ENCODE assay signal across 13 cellular contexts in the genomic region with DNA sequence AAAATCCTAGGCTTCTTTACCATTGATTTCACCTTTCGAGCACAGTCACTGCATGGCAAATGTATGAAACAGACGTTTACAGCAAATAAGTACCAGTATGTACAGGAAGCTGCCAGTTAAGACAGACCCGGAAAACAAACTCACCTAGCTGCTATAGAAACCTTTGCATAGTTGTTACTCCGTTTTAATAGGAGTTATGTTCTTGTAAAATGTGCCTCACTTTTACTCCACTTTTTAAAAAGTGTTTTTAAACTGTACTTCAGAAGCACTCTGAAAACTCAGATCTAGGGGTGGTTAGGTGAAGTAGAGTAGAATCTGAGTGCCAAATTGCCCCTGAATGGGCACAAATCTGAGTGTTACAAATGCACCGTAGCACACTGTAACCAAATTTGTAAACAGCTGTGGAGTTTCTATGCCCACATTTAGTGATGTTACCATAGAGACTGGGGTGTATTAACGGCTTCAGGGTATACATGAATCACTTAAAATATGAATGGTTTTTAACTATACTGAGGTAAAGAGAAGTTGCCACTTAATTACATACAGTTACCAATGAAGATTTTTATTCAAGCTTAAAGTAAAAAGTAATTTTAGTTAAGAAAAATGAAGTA. TPM values are rescaled to one million over a fixed set of nuclear protein-coding genes. Genes with fewer than 3 reads are reported as not detected.
DNase-seq lines count a peak whose midpoint lies in the region; ATAC-seq and TF ChIP-seq lines count a peak whose summit lies in the region.
"Had no signal": no experiment of that assay in that cellular context is flagged by ENCODE, and none has a peak within 500 bp of the region (broad histone marks: within the 10 kb centered on the region; RNA-seq: fewer than 3 reads in every experiment).

No MANE protein-coding gene starts in this region.

- no peaks in the 10 kb centered on the region for H3K9me3 ChIP-seq in CD8-positive, alpha-beta T cell (ENCODE audit: low read length)
- H3K9me3 ChIP-seq in mesenchymal stem cell (ENCODE audit: control insufficient read depth, low read length) = no peaks in the 10 kb centered on the region
- H3K9me3 ChIP-seq in hepatocyte (ENCODE audit: low read depth) = no peaks in the 10 kb centered on the region
- H3K9me3 ChIP-seq: Peyer's patch, thoracic aorta had no signal

- no peak overlapping the region for H3K18ac ChIP-seq in mesenchymal stem cell (ENCODE audit: low read depth in 1 of 2, low read length in 2 of 2)

- no peak overlapping the region for H4K91ac ChIP-seq in mesenchymal stem cell (ENCODE audit: low read length)

- no peak for DNase-seq in CD8-positive, alpha-beta T cell
- DNase-seq in GM23338 (ENCODE audit: low spot score) (no peak), mesenchymal stem cell (no peak), hepatocyte (ENCODE audit: low spot score) (no peak), KG1 (lab: John Stamatoyannopoulos, UW) (no peak)
- DNase-seq: kidney glomerular epithelial cell, Peyer's patch had no signal

- peaks cover 29% of the 10 kb centered on the region for H3K36me3 ChIP-seq in CD8-positive, alpha-beta T cell (ENCODE audit: insufficient read depth, low read length)
- peaks cover 33% of the 10 kb centered on the region; the same call in 1 of the 2 replicates for H3K36me3 ChIP-seq in GM23338 (ENCODE audit: insufficient read depth)
- peaks cover 12 to 90% of the 10 kb centered on the region in 2 experiments for H3K36me3 ChIP-seq in mesenchymal stem cell (ENCODE audit: control insufficient read depth in 1 of 2, insufficient read depth in 2 of 2, low read depth in 1 of 2, low read length in 2 of 2)
- no peaks in the 10 kb centered on the region for H3K36me3 ChIP-seq in hepatocyte (replicated peaks; ENCODE audit: insufficient read depth, low read depth)

- no peak overlapping the region for H2BK15ac ChIP-seq in mesenchymal stem cell (ENCODE audit: low read depth, poor library complexity, severe bottlenecking)

- H3K9ac ChIP-seq in mesenchymal stem cell (ENCODE audit: low read length) = peak overlapping the region; percentile 13

- peak overlapping the region; percentile 20 for H3K4me3 Mint-ChIP-seq in CD8-positive, alpha-beta T cell
- H3K4me3 Mint-ChIP-seq in GM23338 = no peak overlapping the region
- H3K4me3 Mint-ChIP-seq: T-helper 1 cell treated with Interleukin-12 subunit alpha and Interleukin-12 subunit beta and Interleukin-4 antibody, amounts not matched to agents 30 μg/mL and 1 μg/mL, for 36 hours had no signal

- H3K36me3 Mint-ChIP-seq in CD8-positive, alpha-beta T cell = peaks cover 63% of the 10 kb centered on the region
- H3K36me3 Mint-ChIP-seq in GM23338 (ENCODE audit: low read depth) = peaks cover 48% of the 10 kb centered on the region

- no peak overlapping the region for H3K4ac ChIP-seq in mesenchymal stem cell (ENCODE audit: low read depth in 1 of 2, low read length in 2 of 2)

- H3K27ac ChIP-seq in CD8-positive, alpha-beta T cell (ENCODE audit: low read depth, low read length) = peak overlapping the region; percentile 60
- peak overlapping the region; percentile 51 for H3K27ac ChIP-seq in GM23338 (ENCODE audit: low read depth)
- peak overlapping the region; percentile 42 for H3K27ac ChIP-seq in VCaP
- H3K27ac ChIP-seq in mesenchymal stem cell (ENCODE audit: low read length, poor library complexity, severe bottlenecking) = no peak overlapping the region
- H3K27ac ChIP-seq in hepatocyte = no peak overlapping the region
- H3K27ac ChIP-seq: C4-2B, Peyer's patch, thoracic aorta had no signal

- H3K4me1 Mint-ChIP-seq in CD8-positive, alpha-beta T cell (ENCODE audit: low read depth) = peaks cover 50% of the 10 kb centered on the region
- no peaks in the 10 kb centered on the region for H3K4me1 Mint-ChIP-seq in GM23338

- H2AK5ac ChIP-seq in mesenchymal stem cell (ENCODE audit: low read length, severe bottlenecking) = no peak overlapping the region

- WGBS in mesenchymal stem cell = 96% methylated on average over 3 of the region's 6 CpGs
- 70% methylated on average over 6 of the region's 6 CpGs for WGBS in hepatocyte (ENCODE audit: low lambda C conversion rate, missing lambda C conversion rate)

- ATAC-seq in CD8-positive, alpha-beta T cell = peak; percentile 75
- ATAC-seq in GM23338 = no peak
- no peak for ATAC-seq in GM21367 (IDR thresholded peaks at IDR 0.05; ENCODE audit: unreplicated experiment)
- ATAC-seq in HG02623 (IDR thresholded peaks at IDR 0.05; ENCODE audit: unreplicated experiment) = no peak

- H4K8ac ChIP-seq in mesenchymal stem cell (ENCODE audit: low read length) = no peak overlapping the region

- no peak for TF ChIP-seq CTCF in CD8-positive, alpha-beta T cell (IDR thresholded peaks at IDR 0.05)
- TF ChIP-seq CTCF in GM23338 (conservative IDR thresholded peaks at IDR 0.05; ENCODE audit: low read depth in 2 of 2) (no peak), VCaP (conservative IDR thresholded peaks at IDR 0.05) (no peak), hepatocyte (IDR thresholded peaks at IDR 0.05; ENCODE audit: poor library complexity) (no peak)

- CTCF ChIA-PET in CD8-positive, alpha-beta T cell (lab: Charles Lee) = interaction anchor here (1.4 to 1.6 kb wide), 2 partner anchors 10 to 271 kb away, joined by 3 to 5 read pairs; no protein-coding TSS in a partner anchor

- H3K79me2 ChIP-seq in GM23338 (replicated peaks; ENCODE audit: insufficient read depth) = no peaks in the 10 kb centered on the region
- H3K79me2 ChIP-seq in hepatocyte = no peaks in the 10 kb centered on the region

- H3K27me3 ChIP-seq in CD8-positive, alpha-beta T cell (ENCODE audit: insufficient read depth, low read length) = no peaks in the 10 kb centered on the region
- H3K27me3 ChIP-seq in GM23338 (ENCODE audit: insufficient read depth) (no peaks in the 10 kb centered on the region), mesenchymal stem cell (ENCODE audit: control insufficient read depth in 1 of 2, insufficient read depth in 1 of 2, low read length in 2 of 2) (no peaks in the 10 kb centered on the region), hepatocyte (no peaks in the 10 kb centered on the region)
- H3K27me3 ChIP-seq: Peyer's patch had no signal

- H3K4me3 ChIP-seq in CD8-positive, alpha-beta T cell (ENCODE audit: low read depth, low read length) = no peak overlapping the region
- H3K4me3 ChIP-seq in GM23338 (no peak overlapping the region), mesenchymal stem cell (ENCODE audit: insufficient read depth in 1 of 2, low read depth in 1 of 2, low read length in 2 of 2) (no peak overlapping the region), hepatocyte (no peak overlapping the region)
- H3K4me3 ChIP-seq: Peyer's patch, thoracic aorta had no signal

- no peak overlapping the region for H3K23ac ChIP-seq in mesenchymal stem cell (ENCODE audit: low read length in 2 of 2)

- H3K9me3 Mint-ChIP-seq in CD8-positive, alpha-beta T cell = no peaks in the 10 kb centered on the region
- no peaks in the 10 kb centered on the region for H3K9me3 Mint-ChIP-seq in GM23338
- H3K9me3 Mint-ChIP-seq: T-helper 1 cell treated with Interleukin-12 subunit alpha and Interleukin-12 subunit beta and Interleukin-4 antibody, amounts not matched to agents 30 μg/mL and 1 μg/mL, for 36 hours had no signal

- peaks cover 37% of the 10 kb centered on the region for H3K4me1 ChIP-seq in CD8-positive, alpha-beta T cell (ENCODE audit: insufficient read depth, low read length)
- H3K4me1 ChIP-seq in GM23338 (ENCODE audit: insufficient read depth) = no peaks in the 10 kb centered on the region
- H3K4me1 ChIP-seq in mesenchymal stem cell (ENCODE audit: control insufficient read depth, insufficient read depth, low read depth, low read length) = no peaks in the 10 kb centered on the region
- H3K4me1 ChIP-seq in hepatocyte (ENCODE audit: insufficient read depth) = no peaks in the 10 kb centered on the region
- H3K4me1 ChIP-seq: Peyer's patch had no signal

- H2AFZ ChIP-seq in GM23338 = no peak overlapping the region
- no peak overlapping the region for H2AFZ ChIP-seq in mesenchymal stem cell (ENCODE audit: low read depth, low read length)
- H2AFZ ChIP-seq in hepatocyte = no peak overlapping the region

- no peak overlapping the region for H2BK12ac ChIP-seq in mesenchymal stem cell (ENCODE audit: low read length in 2 of 2)

- no peaks in the 10 kb centered on the region for H3K9me2 ChIP-seq in GM23338 (ENCODE audit: insufficient read depth)
- no peaks in the 10 kb centered on the region for H3K9me2 ChIP-seq in hepatocyte (replicated peaks; ENCODE audit: insufficient read depth)

- H3K27me3 Mint-ChIP-seq in CD8-positive, alpha-beta T cell (ENCODE audit: low read depth) = no peaks in the 10 kb centered on the region
- no peaks in the 10 kb centered on the region for H3K27me3 Mint-ChIP-seq in GM23338 (ENCODE audit: insufficient read depth, low read depth, poor library complexity)

- no peak overlapping the region for H2BK5ac ChIP-seq in mesenchymal stem cell (ENCODE audit: low read depth, low read length, poor library complexity, severe bottlenecking)

- peak overlapping the region; percentile 81 for H3K27ac Mint-ChIP-seq in CD8-positive, alpha-beta T cell
- H3K27ac Mint-ChIP-seq in GM23338 = no peak overlapping the region

- no peak overlapping the region for H2BK120ac ChIP-seq in mesenchymal stem cell (ENCODE audit: low read depth, low read length)

- POLR2A ChIA-PET in CD8-positive, alpha-beta T cell (lab: Charles Lee) = interaction anchor here (1.2 to 1.5 kb wide), 3 partner anchors 13 to 41 kb away, joined by 3 to 5 read pairs (median 4); no protein-coding TSS in a partner anchor

- H3F3A ChIP-seq in GM23338 (replicated peaks; ENCODE audit: low read depth) = peaks cover 8% of the 10 kb centered on the region; the same call in 1 of the 2 replicates

- peaks cover 13% of the 10 kb centered on the region for H3K79me1 ChIP-seq in mesenchymal stem cell (replicated peaks; ENCODE audit: low read length, poor library complexity, severe bottlenecking)

- no peak overlapping the region for H3K14ac ChIP-seq in mesenchymal stem cell (ENCODE audit: low read length in 2 of 2)

- H4K20me1 ChIP-seq in GM23338 (replicated peaks; ENCODE audit: insufficient read depth) (peaks cover 3% of the 10 kb centered on the region; the same call in 1 of the 2 replicates), hepatocyte (ENCODE audit: insufficient read depth, poor library complexity, severe bottlenecking) (no peaks in the 10 kb centered on the region)

- H3K4me2 ChIP-seq in GM23338 (no peak overlapping the region), mesenchymal stem cell (ENCODE audit: low read length, poor library complexity, severe bottlenecking) (no peak overlapping the region), hepatocyte (no peak overlapping the region)

- intact Hi-C loops in CD8-positive, alpha-beta T cell (cut with DNase I, micrococcal nuclease) = loop anchor here in 1 of 2 experiments (1.0 kb wide), 1 partner anchor 10 kb away; no protein-coding TSS in a partner anchor

RNA-seq across cellular contexts. Expression of gene CNIH4, which starts 30.7 kb away (rescaled TPM):
- total RNA-seq in CD8-positive, alpha-beta T cell = 10 to 100 TPM; 26.5 to 28.6 TPM
- total RNA-seq in GM23338 (2014; rRNA removed; shearing (Covaris generic)) = 47.4 and 53.5 TPM in 2 replicates
- 191 and 194 TPM in 2 replicates for polyA plus RNA-seq in GM23338 (2016; fragmentation: Nextera tagmentation; extraction: Ambion mirVana)
- polyA plus RNA-seq in mesenchymal stem cell (2013, experiment 1 of 2) = 109 TPM
- 118 TPM for polyA plus RNA-seq in mesenchymal stem cell (2013, experiment 2 of 2)
- 62.7 and 76.2 TPM in 2 replicates for total RNA-seq in hepatocyte
- polyA plus RNA-seq in hepatocyte = 96.6 and 106 TPM in 2 replicates

RNA-seq across cellular contexts. Expression of gene WDR26, which starts 47.2 kb away (rescaled TPM):
- 100 to 1,000 TPM; 176 to 181 TPM for total RNA-seq in CD8-positive, alpha-beta T cell
- 71.0 and 74.6 TPM in 2 replicates for total RNA-seq in GM23338 (2014; rRNA removed; shearing (Covaris generic))
- polyA plus RNA-seq in GM23338 (2016; fragmentation: Nextera tagmentation; extraction: Ambion mirVana) (13.9 and 16.9 TPM in 2 replicates), hepatocyte (9.4 and 11.7 TPM in 2 replicates)
- 71.2 TPM for polyA plus RNA-seq in mesenchymal stem cell (2013, experiment 1 of 2)
- 67.9 TPM for polyA plus RNA-seq in mesenchymal stem cell (2013, experiment 2 of 2)
- 63.4 and 72.1 TPM in 2 replicates for total RNA-seq in hepatocyte

RNA-seq across cellular contexts. Expression of gene NVL, which starts 57.4 kb away (rescaled TPM):
- total RNA-seq in CD8-positive, alpha-beta T cell = 10 to 100 TPM; 11.1 to 16.6 TPM
- 35.3 and 44.4 TPM in 2 replicates for total RNA-seq in GM23338 (2014; rRNA removed; shearing (Covaris generic))
- polyA plus RNA-seq in GM23338 (2016; fragmentation: Nextera tagmentation; extraction: Ambion mirVana) (62.2 and 71.7 TPM in 2 replicates), hepatocyte (15.9 and 16.5 TPM in 2 replicates)
- polyA plus RNA-seq in mesenchymal stem cell (2013, experiment 1 of 2) = 20.2 TPM
- 21.9 TPM for polyA plus RNA-seq in mesenchymal stem cell (2013, experiment 2 of 2)
- total RNA-seq in hepatocyte = 28.9 and 34.7 TPM in 2 replicates

Comparison
In these comparisons a context has a peak if more than half of its experiments do, and no peak if none do; other contexts are left out.
1. H3K27ac ChIP-seq: peak in CD8-positive, alpha-beta T cell (single experiment), GM23338 (single experiment) and VCaP (single experiment); none in mesenchymal stem cell (single experiment) and hepatocyte (single experiment).